In genomic region chr15:32936283-32936918, GRCh38 we compare ENCODE assay signal across 10 cellular contexts.
DNase-seq lines count a peak whose midpoint lies in the region; ATAC-seq and TF ChIP-seq lines count a peak whose summit lies in the region.
"Had no signal": no experiment of that assay in that cellular context is flagged by ENCODE, and none has a peak within 500 bp of the region (broad histone marks: within the 10 kb centered on the region; RNA-seq: fewer than 3 reads in every experiment).

No MANE protein-coding gene starts in this region.

- DNase-seq in NCI-H2081 (lab: John Stamatoyannopoulos, UW) (peak; percentile 3 to 19), NCI-H2081 treated with DMSO at 0.1 percent for 48 hours (lab: John Stamatoyannopoulos, UW) (no peak), RPMI7951 (ENCODE audit: low read depth) (peak; percentile 69), germinal center (ENCODE audit: low spot score) (peak; percentile 9), thoracic aorta (ENCODE audit: low spot score) (no peak), T-helper 2 cell (no peak), posterior cingulate gyrus (no peak)
- no peak for DNase-seq in stimulated activated CD4-positive, alpha-beta T cell treated with anti-CD3 and anti-CD28 coated beads, Interleukin-12 subunit alpha, Interleukin-12 subunit beta, amount 100 ng/mL, for 4 hours

- TF ChIP-seq CTCF in thoracic aorta (IDR thresholded peaks at IDR 0.05) = peak; percentile 60

- H3K9me3 ChIP-seq in thoracic aorta = no peaks in the 10 kb centered on the region
- H3K9me3 ChIP-seq: BLaER1 had no signal

- no peak overlapping the region for H3K4me3 ChIP-seq in thoracic aorta
- H3K4me3 ChIP-seq: BLaER1 had no signal

- no peaks in the 10 kb centered on the region for H3K4me1 ChIP-seq in thoracic aorta (ENCODE audit: control insufficient read depth in 1 of 2, low read depth in 2 of 2)
- H3K4me1 ChIP-seq: BLaER1 had no signal

- peak; percentile 60 for ATAC-seq in thoracic aorta (ENCODE audit: insufficient number of reproducible peaks, low FRiP score, low read depth)
- ATAC-seq: activated naive CD4-positive, alpha-beta T cell treated with anti-CD3 and anti-CD28 coated beads, Interleukin-2, amount 50 U/mL, for 72 hours had no signal

- no peaks in the 10 kb centered on the region for H3K27me3 ChIP-seq in thoracic aorta (replicated peaks; ENCODE audit: insufficient read depth)
- H3K27me3 ChIP-seq: BLaER1 had no signal

- intact Hi-C loops in posterior cingulate gyrus (cut with DNase I) = loop anchor here (5.0 kb wide), 1 partner anchor 274 kb away; no protein-coding TSS in a partner anchor

- no peak overlapping the region for H3K27ac ChIP-seq in thoracic aorta
- H3K27ac ChIP-seq: BLaER1 had no signal

- H3K36me3 ChIP-seq in thoracic aorta = no peaks in the 10 kb centered on the region
- H3K36me3 ChIP-seq: BLaER1 had no signal

Comparison
In these comparisons a context has a peak if more than half of its experiments do, and no peak if none do; other contexts are left out.
1. DNase-seq: peak in NCI-H2081 (2 of 2), RPMI7951 (single experiment) and germinal center (single experiment); none in NCI-H2081 treated with DMSO at 0.1 percent for 48 hours (single experiment), thoracic aorta (single experiment), stimulated activated CD4-positive, alpha-beta T cell treated with anti-CD3 and anti-CD28 coated beads, Interleukin-12 subunit alpha, Interleukin-12 subunit beta, amount 100 ng/mL, for 4 hours (single experiment), T-helper 2 cell (0 of 5) and posterior cingulate gyrus (0 of 10).